In genomic region chr17:7283471-7284216, GRCh38 we compare ENCODE assay signal across 25 cellular contexts. TPM values are rescaled to one million over a fixed set of nuclear protein-coding genes. Genes with fewer than 3 reads are reported as not detected.
DNase-seq lines count a peak whose midpoint lies in the region; ATAC-seq and TF ChIP-seq lines count a peak whose summit lies in the region.
"Had no signal": no experiment of that assay in that cellular context is flagged by ENCODE, and none has a peak within 500 bp of the region (broad histone marks: within the 10 kb centered on the region; RNA-seq: fewer than 3 reads in every experiment).

No MANE protein-coding gene starts in this region.

- TF ChIP-seq EP300 in transverse colon (IDR thresholded peaks at IDR 0.05; ENCODE audit: low read depth) = no peak

- peaks cover 0 to 61% (median 28%) of the 10 kb centered on the region in 9 donors for H3K4me1 ChIP-seq in heart right ventricle
- peaks cover 12 to 42% (median 33%) of the 10 kb centered on the region in 4 donors for H3K4me1 ChIP-seq in transverse colon
- H3K4me1 ChIP-seq: BE2C had no signal

- WGBS in heart right ventricle, 2 donors = 71 to 74% methylated on average over 18 of the region's 18 CpGs
- 81 to 100% methylated on average over 1 to 18 of the region's 18 CpGs for WGBS in transverse colon (ENCODE audit: low coverage in 1 of 2), 2 donors

- TF ChIP-seq POLR2A in transverse colon (IDR thresholded peaks at IDR 0.05) = no peak

- H3K4me3 ChIP-seq in heart right ventricle (peak overlapping the region; percentile 22 to 66 (median 60)), transverse colon (no peak overlapping the region)
- H3K4me3 ChIP-seq: body of pancreas, hepatocyte, lung, pancreas, skin epidermis had no signal

- H3K27ac Mint-ChIP-seq in activated T-helper 17 cell treated with anti-CD3 and anti-CD28 coated beads, Interleukin-2, amount 50 U/mL, for 72 hours = no peak overlapping the region
- H3K27ac Mint-ChIP-seq in neural crest cell (ENCODE audit: unreplicated experiment) = no peak overlapping the region
- H3K27ac Mint-ChIP-seq: activated CD8-positive, alpha-beta memory T cell treated with anti-CD3 and anti-CD28 coated beads, Interleukin-2, amount 10 ng/mL, durations not matched to agents 7 days and 5 days; activated naive CD8-positive, alpha-beta T cell treated with anti-CD3 and anti-CD28 coated beads, Interleukin-2, amount 10 ng/mL, durations not matched to agents 7 days and 5 days had no signal

- H3K27ac ChIP-seq in heart right ventricle = peak overlapping the region in 9 of 10 donors; percentile 87 to 98 (median 92)
- H3K27ac ChIP-seq in transverse colon = peak overlapping the region; percentile 84 to 89 (median 86)
- H3K27ac ChIP-seq: body of pancreas, hepatocyte, pancreas, skin epidermis had no signal

- intact Hi-C loops in heart right ventricle (cut with DNase I) (loop anchor here in 3 of 10 donors (5.0 kb wide), 1 partner anchor 64 kb away; no protein-coding TSS in a partner anchor), Right ventricle myocardium superior (cut with DNase I) (no loop called here), transverse colon (cut with DNase I; ENCODE audit: low total_unique reads) (no loop called here)

- peak overlapping the region; percentile 27 for H3K4me3 Mint-ChIP-seq in activated T-helper 17 cell treated with anti-CD3 and anti-CD28 coated beads, Interleukin-2, amount 50 U/mL, for 72 hours
- H3K4me3 Mint-ChIP-seq in neural crest cell = peak overlapping the region; percentile 66
- H3K4me3 Mint-ChIP-seq: activated CD8-positive, alpha-beta memory T cell treated with anti-CD3 and anti-CD28 coated beads, Interleukin-2, amount 10 ng/mL, durations not matched to agents 7 days and 5 days; activated naive CD8-positive, alpha-beta T cell treated with anti-CD3 and anti-CD28 coated beads, Interleukin-2, amount 10 ng/mL, durations not matched to agents 7 days and 5 days had no signal

- peaks cover 0 to 45% (median 7%) of the 10 kb centered on the region in 9 donors for H3K36me3 ChIP-seq in heart right ventricle
- no peaks in the 10 kb centered on the region for H3K36me3 ChIP-seq in transverse colon
- H3K36me3 ChIP-seq: BE2C, pancreas had no signal

- H3K4me1 Mint-ChIP-seq in activated T-helper 17 cell treated with anti-CD3 and anti-CD28 coated beads, Interleukin-2, amount 50 U/mL, for 72 hours = peaks cover 6% of the 10 kb centered on the region
- H3K4me1 Mint-ChIP-seq in neural crest cell = peaks cover 21% of the 10 kb centered on the region

- no peak for TF ChIP-seq CTCF in heart right ventricle (IDR thresholded peaks at IDR 0.05)
- TF ChIP-seq CTCF in neural crest cell (conservative IDR thresholded peaks at IDR 0.05) = no peak
- no peak for TF ChIP-seq CTCF in transverse colon (IDR thresholded peaks at IDR 0.05)

- no peak for DNase-seq in heart right ventricle
- no peak for DNase-seq in Right ventricle myocardium superior
- DNase-seq in neural crest cell (ENCODE audit: low read depth, low spot score) = no peak
- DNase-seq in transverse colon = no peak
- DNase-seq in stimulated activated CD8-positive, alpha-beta memory T cell treated with anti-CD3 and anti-CD28 coated beads, Interleukin-4, amount 100 ng/mL, for 48 hours = no peak
- DNase-seq in SIG-M5 treated with dmso at 0.1 percent for 504 hours (lab: John Stamatoyannopoulos, UW; ENCODE audit: unreplicated experiment) = no peak
- DNase-seq: activated CD4-positive, alpha-beta T cell treated with anti-CD3 and anti-CD28 coated beads for 48 hours; activated CD8-positive, alpha-beta memory T cell treated with anti-CD3 and anti-CD28 coated beads, Interleukin-2, amount 10 ng/mL, durations not matched to agents 7 days and 5 days; activated naive CD8-positive, alpha-beta T cell treated with anti-CD3 and anti-CD28 coated beads, Interleukin-2, amount 10 ng/mL, durations not matched to agents 7 days and 5 days; BE2C; body of pancreas; Calu3; KBM-7; NCI-H1694; NCI-H2171 treated with DMSO at 0.1 percent for 48 hours; NCI-H69; pancreas; stimulated activated CD4-positive, alpha-beta T cell treated with anti-CD3 and anti-CD28 coated beads, Interleukin-2, amount 100 ng/mL, for 24 hours; stimulated activated naive CD8-positive, alpha-beta T cell treated with anti-CD3 and anti-CD28 coated beads, Interleukin-15, amount 100 ng/mL, for 72 hours had no signal

- H3K27me3 Mint-ChIP-seq in activated T-helper 17 cell treated with anti-CD3 and anti-CD28 coated beads, Interleukin-2, amount 50 U/mL, for 72 hours = peaks cover 22% of the 10 kb centered on the region
- peaks cover 28% of the 10 kb centered on the region for H3K27me3 Mint-ChIP-seq in neural crest cell (ENCODE audit: low read depth)

- no peaks in the 10 kb centered on the region for H3K9me3 ChIP-seq in heart right ventricle
- H3K9me3 ChIP-seq in transverse colon = no peaks in the 10 kb centered on the region
- H3K9me3 ChIP-seq: BE2C, body of pancreas, pancreas had no signal

- in situ Hi-C loops in transverse colon (cut with MboI; ENCODE audit: low pct_ligation_motif_present in 1 of 4, low pct_unique_long_range_greater_than_20kb in 1 of 4, low sequenced_read_pairs in 3 of 4) = loop anchor here in 2 of 4 donors (25.0 kb wide), 1 partner anchor 246 kb away; the partner anchor contains the start of genes SLC16A11 (in 2 of the 2) and SLC16A13 (in 2 of the 2)

- no peaks in the 10 kb centered on the region for H3K36me3 Mint-ChIP-seq in activated T-helper 17 cell treated with anti-CD3 and anti-CD28 coated beads, Interleukin-2, amount 50 U/mL, for 72 hours (ENCODE audit: low read depth)
- no peaks in the 10 kb centered on the region for H3K36me3 Mint-ChIP-seq in neural crest cell (ENCODE audit: low read depth)
- H3K36me3 Mint-ChIP-seq: activated CD8-positive, alpha-beta memory T cell treated with anti-CD3 and anti-CD28 coated beads, Interleukin-2, amount 10 ng/mL, durations not matched to agents 7 days and 5 days; activated naive CD8-positive, alpha-beta T cell treated with anti-CD3 and anti-CD28 coated beads, Interleukin-2, amount 10 ng/mL, durations not matched to agents 7 days and 5 days had no signal

- H3K27me3 ChIP-seq in heart right ventricle = peaks cover 0 to 57% (median 4%) of the 10 kb centered on the region in 7 donors
- no peaks in the 10 kb centered on the region for H3K27me3 ChIP-seq in transverse colon
- H3K27me3 ChIP-seq: BE2C, body of pancreas, pancreas had no signal

- ATAC-seq in heart right ventricle (no peak), Right ventricle myocardium superior (ENCODE audit: poor library complexity) (no peak), GM18861 (IDR thresholded peaks at IDR 0.05; ENCODE audit: unreplicated experiment) (no peak)
- no peak for ATAC-seq in activated T-helper 17 cell treated with anti-CD3 and anti-CD28 coated beads, Interleukin-2, amount 50 U/mL, for 72 hours (replicated peaks)
- ATAC-seq: activated CD8-positive, alpha-beta memory T cell treated with anti-CD3 and anti-CD28 coated beads, Interleukin-2, amount 10 ng/mL, durations not matched to agents 7 days and 5 days; body of pancreas; pancreas; stimulated activated naive CD8-positive, alpha-beta T cell treated with anti-CD3 and anti-CD28 coated beads, Interleukin-15, amount 100 ng/mL, for 72 hours had no signal

- H3K9me3 Mint-ChIP-seq in activated T-helper 17 cell treated with anti-CD3 and anti-CD28 coated beads, Interleukin-2, amount 50 U/mL, for 72 hours = no peaks in the 10 kb centered on the region
- H3K9me3 Mint-ChIP-seq in neural crest cell = no peaks in the 10 kb centered on the region
- H3K9me3 Mint-ChIP-seq: activated naive CD8-positive, alpha-beta T cell treated with anti-CD3 and anti-CD28 coated beads, Interleukin-2, amount 10 ng/mL, durations not matched to agents 7 days and 5 days; stimulated activated naive CD8-positive, alpha-beta T cell treated with anti-CD3 and anti-CD28 coated beads, Interleukin-15, amount 100 ng/mL, for 72 hours had no signal

RNA-seq across cellular contexts. Expression of gene SLC2A4, which starts 2.1 kb away (rescaled TPM):
- total RNA-seq in heart right ventricle = 100 to 1,000 TPM in 9 of 10 donors, 10 to 100 TPM in 1; 98.1 to 186 (median 177) TPM
- polyA plus RNA-seq in heart right ventricle = 100 to 1,000 TPM in 1 of 2 donors, 10 to 100 TPM in 1; 41.8 to 140 TPM
- 141 TPM for total RNA-seq in Right ventricle myocardium superior
- not detected for total RNA-seq in activated T-helper 17 cell treated with anti-CD3 and anti-CD28 coated beads, Interleukin-2, amount 50 U/mL, for 72 hours
- 5.8 and 6.1 TPM in 2 replicates for total RNA-seq in neural crest cell
- 10 to 100 TPM in 3 of 4 donors, 1 to 10 TPM in 1; 9.7 to 35.5 (median 20.3) TPM for total RNA-seq in transverse colon
- total RNA-seq: activated CD8-positive, alpha-beta memory T cell treated with anti-CD3 and anti-CD28 coated beads, Interleukin-2, amount 10 ng/mL, durations not matched to agents 7 days and 5 days; activated naive CD8-positive, alpha-beta T cell treated with anti-CD3 and anti-CD28 coated beads, Interleukin-2, amount 10 ng/mL, durations not matched to agents 7 days and 5 days had no signal

RNA-seq across cellular contexts. Expression of gene YBX2, which starts 10.8 kb away (rescaled TPM):
- total RNA-seq in heart right ventricle (1 to 10 TPM in 7 of 10 donors, under 1 TPM in 3; 0.42 to 1.9 (median 1.2) TPM), Right ventricle myocardium superior (0.75 TPM), neural crest cell (0.54 and 0.96 TPM in 2 replicates), transverse colon (100 to 1,000 TPM in 1 of 4 donors, 10 to 100 TPM in 3; 23.1 to 151 (median 43.4) TPM)
- polyA plus RNA-seq in heart right ventricle = 1 to 10 TPM in 1 of 2 donors, under 1 TPM in 1; 0.49 to 2.6 TPM
- under 1 TPM; 0.15 to 0.26 TPM for total RNA-seq in activated T-helper 17 cell treated with anti-CD3 and anti-CD28 coated beads, Interleukin-2, amount 50 U/mL, for 72 hours
- total RNA-seq: ureter had no signal

RNA-seq across cellular contexts. Expression of gene CLDN7, which starts 21.4 kb away (rescaled TPM):
- 1 to 10 TPM in 3 of 10 donors, under 1 TPM in 7; 0.39 to 2.5 (median 0.80) TPM for total RNA-seq in heart right ventricle
- polyA plus RNA-seq in heart right ventricle = 1 to 10 TPM; 1.3 to 1.6 TPM
- 0.94 TPM for total RNA-seq in Right ventricle myocardium superior
- 1 to 10 TPM in 1 of 2 donors, under 1 TPM in 1; 0.52 to 1.0 TPM for total RNA-seq in activated T-helper 17 cell treated with anti-CD3 and anti-CD28 coated beads, Interleukin-2, amount 50 U/mL, for 72 hours
- total RNA-seq in neural crest cell = not detected in 2 replicates
- total RNA-seq in transverse colon = 1,000 to 10,000 TPM in 1 of 4 donors, 100 to 1,000 TPM in 3; 571 to 1,162 (median 940) TPM

RNA-seq across cellular contexts. Expression of gene EIF5A, which starts 23.8 kb away (rescaled TPM):
- total RNA-seq in heart right ventricle = 100 to 1,000 TPM; 197 to 444 (median 248) TPM
- polyA plus RNA-seq in heart right ventricle = 100 to 1,000 TPM; 457 to 716 TPM
- total RNA-seq in Right ventricle myocardium superior = 295 TPM
- 100 to 1,000 TPM; 429 to 978 TPM for total RNA-seq in activated T-helper 17 cell treated with anti-CD3 and anti-CD28 coated beads, Interleukin-2, amount 50 U/mL, for 72 hours
- total RNA-seq in neural crest cell = 725 and 743 TPM in 2 replicates
- total RNA-seq in transverse colon = 100 to 1,000 TPM in 3 of 4 donors, 10 to 100 TPM in 1; 91.3 to 188 (median 149) TPM

RNA-seq across cellular contexts. Expression of gene GPS2, which starts 31.5 kb away (rescaled TPM):
- 10 to 100 TPM; 49.1 to 81.1 (median 57.4) TPM for total RNA-seq in heart right ventricle
- polyA plus RNA-seq in heart right ventricle = 100 to 1,000 TPM; 103 to 105 TPM
- total RNA-seq in Right ventricle myocardium superior = 68.8 TPM
- 10 to 100 TPM; 38.3 to 65.6 TPM for total RNA-seq in activated T-helper 17 cell treated with anti-CD3 and anti-CD28 coated beads, Interleukin-2, amount 50 U/mL, for 72 hours
- 84.2 and 89.9 TPM in 2 replicates for total RNA-seq in neural crest cell
- 100 to 1,000 TPM in 3 of 4 donors, 10 to 100 TPM in 1; 96.5 to 578 (median 150) TPM for total RNA-seq in transverse colon

Comparison
In these comparisons a context has a peak if more than half of its experiments do, and no peak if none do; other contexts are left out.
1. H3K4me3 ChIP-seq: peak in heart right ventricle (10 of 10); none in transverse colon (0 of 4).
2. RNA of gene YBX2, which starts 10.8 kb away (total RNA-seq): 23.1 to 151 TPM in transverse colon; 0.42 to 1.9 TPM in heart right ventricle, 0.75 TPM in Right ventricle myocardium superior (single experiment), 0.54 to 0.96 TPM in neural crest cell and 0.15 to 0.26 TPM in activated T-helper 17 cell treated with anti-CD3 and anti-CD28 coated beads, Interleukin-2, amount 50 U/mL, for 72 hours; every median in the first group is over 4 times any median in the second.
3. RNA of gene CLDN7, which starts 21.4 kb away (total RNA-seq): 571 to 1,162 TPM in transverse colon; 0.52 to 1.0 TPM in activated T-helper 17 cell treated with anti-CD3 and anti-CD28 coated beads, Interleukin-2, amount 50 U/mL, for 72 hours, 0.94 TPM in Right ventricle myocardium superior (single experiment), 0.39 to 2.5 TPM in heart right ventricle and not detected in neural crest cell; every median in the first group is over 100 times any median in the second.